Comparison of ENCODE assay signal across 2 cellular contexts in genomic region chr15:75864213-75865059, GRCh38.
TF ChIP-seq lines count a peak whose summit lies in the region.

No MANE protein-coding gene starts in this region.

TF ChIP-seq in GM23338, 12 proteins besides CTCF, POLR2A, EP300 and RAD21:
- TF ChIP-seq ZNF331 (CRISPR knock-in tag; IDR thresholded peaks at IDR 0.05; ENCODE audit: low read depth) = no peak

TF ChIP-seq in K562, 482 proteins besides CTCF, POLR2A, EP300 and RAD21 (continues in another document):
- TF ChIP-seq ZNF280A (IDR thresholded peaks at IDR 0.05; ENCODE audit: low read depth, partially characterized antibody) (no peak), ZNF668 (CRISPR knock-in tag; IDR thresholded peaks at IDR 0.05) (no peak), EGR1 (conservative IDR thresholded peaks at IDR 0.05) (no peak), PRMT5 (CRISPR knock-in tag; IDR thresholded peaks at IDR 0.05) (no peak), ZNF347 (CRISPR knock-in tag; IDR thresholded peaks at IDR 0.05; ENCODE audit: low read depth) (no peak), MYNN (IDR thresholded peaks at IDR 0.05) (no peak), MYNN (CRISPR knock-in tag; IDR thresholded peaks at IDR 0.05) (no peak), STAT6 (CRISPR knock-in tag; IDR thresholded peaks at IDR 0.05) (no peak), E2F1 (CRISPR knock-in tag; IDR thresholded peaks at IDR 0.05) (no peak), YY1 (IDR thresholded peaks at IDR 0.05; ENCODE audit: borderline replicate concordance in 1 of 3, control insufficient read depth in 1 of 3, extremely low read depth in 1 of 3, insufficient read depth in 3 of 3, insufficient read length in 1 of 3, insufficient replicate concordance in 2 of 3, low read depth in 1 of 3, low read length in 2 of 3) (no peak), HDAC1 (IDR thresholded peaks at IDR 0.05) (no peak), ZNF589 (CRISPR knock-in tag; IDR thresholded peaks at IDR 0.05; ENCODE audit: low read depth) (0 out of 2 replicates have a peak, but pooled peaks have one; percentile 65), ZNF239 (CRISPR knock-in tag; IDR thresholded peaks at IDR 0.05) (no peak), SREBF2 (CRISPR knock-in tag; IDR thresholded peaks at IDR 0.05) (no peak), ETS1 (conservative IDR thresholded peaks at IDR 0.05; ENCODE audit: control insufficient read depth, low read depth, low read length) (no peak), ESRRA (IDR thresholded peaks at IDR 0.05; ENCODE audit: borderline replicate concordance, low read depth) (no peak), U2AF1 (optimal IDR thresholded peaks at IDR 0.05; ENCODE audit: low read depth, low read length) (no peak), ILK (tag; IDR thresholded peaks at IDR 0.05; ENCODE audit: borderline replicate concordance, low read depth) (no peak), CBX2 (IDR thresholded peaks at IDR 0.05; ENCODE audit: insufficient read depth, low read length, poor library complexity, severe bottlenecking) (no peak), ZNF212 (CRISPR knock-in tag; IDR thresholded peaks at IDR 0.05) (no peak), SAFB (IDR thresholded peaks at IDR 0.05; ENCODE audit: borderline replicate concordance, low read depth, low read length) (no peak), WHSC1 (IDR thresholded peaks at IDR 0.05; ENCODE audit: low read length) (no peak), SAP30 (IDR thresholded peaks at IDR 0.05; ENCODE audit: borderline replicate concordance, insufficient read depth, low read depth, low read length, poor library complexity, severe bottlenecking) (no peak), USF1 (CRISPR knock-in tag; IDR thresholded peaks at IDR 0.05) (no peak), SAFB2 (IDR thresholded peaks at IDR 0.05; ENCODE audit: borderline replicate concordance, low read depth, low read length, severe bottlenecking) (no peak), EHMT2 (IDR thresholded peaks at IDR 0.05) (no peak), OTX1 (CRISPR knock-in tag; IDR thresholded peaks at IDR 0.05) (no peak), DDX20 (tag; IDR thresholded peaks at IDR 0.05; ENCODE audit: low read depth) (no peak), GTF2B (IDR thresholded peaks at IDR 0.05; ENCODE audit: extremely low read depth, insufficient read length) (no peak), CBX5 (IDR thresholded peaks at IDR 0.05; ENCODE audit: borderline replicate concordance, low read depth) (no peak), MAFF (IDR thresholded peaks at IDR 0.05; ENCODE audit: low read length) (no peak), ZNF232 (CRISPR knock-in tag; IDR thresholded peaks at IDR 0.05) (no peak), SP1 (CRISPR knock-in tag; IDR thresholded peaks at IDR 0.05) (no peak), CREB1 (IDR thresholded peaks at IDR 0.05) (no peak), CREB1 (CRISPR knock-in tag; IDR thresholded peaks at IDR 0.05) (no peak), SLC30A9 (CRISPR knock-in tag; IDR thresholded peaks at IDR 0.05) (no peak), VEZF1 (CRISPR knock-in tag; IDR thresholded peaks at IDR 0.05) (no peak), BRD9 (IDR thresholded peaks at IDR 0.05; ENCODE audit: low read depth, partially characterized antibody) (peak; percentile 71), ZFP91 (CRISPR knock-in tag; IDR thresholded peaks at IDR 0.05) (no peak), TFAM (CRISPR knock-in tag; conservative IDR thresholded peaks at IDR 0.05) (no peak), PYGO2 (tag; IDR thresholded peaks at IDR 0.05) (no peak), ARNT (IDR thresholded peaks at IDR 0.05) (peak in 1 of 2 experiments; percentile 23; a peak in 1 of 4 replicates), ZNF592 (IDR thresholded peaks at IDR 0.05) (no peak), SRF (CRISPR knock-in tag; IDR thresholded peaks at IDR 0.05) (no peak), RUNX1 (IDR thresholded peaks at IDR 0.05; ENCODE audit: low read depth) (no peak), FOSL1 (tag; conservative IDR thresholded peaks at IDR 0.05) (0 out of 2 replicates have a peak, but pooled peaks have one; percentile 24), TCF3 (CRISPR knock-in tag; IDR thresholded peaks at IDR 0.05) (no peak), ASH1L (IDR thresholded peaks at IDR 0.05; ENCODE audit: borderline replicate concordance, low read depth, partially characterized antibody) (no peak), ZNF707 (CRISPR knock-in tag; conservative IDR thresholded peaks at IDR 0.05) (no peak), ZNF551 (CRISPR knock-in tag; IDR thresholded peaks at IDR 0.05) (no peak), POLR2B (IDR thresholded peaks at IDR 0.05; ENCODE audit: low read depth, partially characterized antibody) (no peak)
